Comparison of ENCODE assay signal across 8 cellular contexts in the genomic region with DNA sequence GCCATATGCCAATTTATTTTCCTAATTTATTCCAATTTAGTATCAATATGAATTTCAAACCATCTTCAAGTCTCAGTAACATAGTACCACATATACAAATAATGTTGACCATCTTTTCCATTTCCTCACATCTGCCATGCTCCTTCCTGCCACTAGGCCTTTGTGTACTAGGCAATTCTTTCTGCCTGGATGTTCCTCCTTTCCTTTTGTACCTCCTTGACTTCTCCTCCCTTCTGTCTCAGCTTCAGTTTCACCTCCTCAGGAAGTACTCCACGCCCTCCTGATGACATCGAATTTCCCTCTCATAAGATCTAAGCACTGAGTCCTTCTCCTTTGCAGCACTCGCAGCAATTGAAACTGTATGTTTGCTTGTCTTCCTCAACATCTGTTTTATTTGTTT. TPM values are rescaled to one million over a fixed set of nuclear protein-coding genes. Genes with fewer than 3 reads are reported as not detected.
DNase-seq lines count a peak whose midpoint lies in the region; ATAC-seq and TF ChIP-seq lines count a peak whose summit lies in the region.
"Had no signal": no experiment of that assay in that cellular context is flagged by ENCODE, and none has a peak within 500 bp of the region (broad histone marks: within the 10 kb centered on the region; RNA-seq: fewer than 3 reads in every experiment).

No MANE protein-coding gene starts in this region.

- TF ChIP-seq CTCF in H9 (conservative IDR thresholded peaks at IDR 0.05), result peak; percentile 51
- TF ChIP-seq CTCF in heart left ventricle (IDR thresholded peaks at IDR 0.05), result peak in 9 of 12 donors; percentile 19 to 47 (median 32)
- TF ChIP-seq CTCF in suprapubic skin (IDR thresholded peaks at IDR 0.05), result peak in 1 of 2 donors; percentile 8

- H3K27ac Mint-ChIP-seq in H9, result no peak overlapping the region

- no peaks in the 10 kb centered on the region for H3K23me2 ChIP-seq in H9 (ENCODE audit: insufficient read length, low read depth, low read length, poor library complexity, severe bottlenecking)

- no peak overlapping the region for H3K14ac ChIP-seq in H9 (ENCODE audit: insufficient read depth, low read length)
- no peak overlapping the region for H3K14ac ChIP-seq in mesenchymal stem cell (ENCODE audit: low read length in 2 of 2)

- no peaks in the 10 kb centered on the region for H3K9me3 Mint-ChIP-seq in H9

- H3K4me2 ChIP-seq in H9 (ENCODE audit: insufficient read depth, insufficient read length, low read length), result no peak overlapping the region
- H3K4me2 ChIP-seq in mesenchymal stem cell (ENCODE audit: low read length, poor library complexity, severe bottlenecking), result no peak overlapping the region

- no peaks in the 10 kb centered on the region for H3K36me3 ChIP-seq in heart left ventricle
- H3K36me3 ChIP-seq in suprapubic skin, result no peaks in the 10 kb centered on the region
- no peaks in the 10 kb centered on the region for H3K36me3 ChIP-seq in mesenchymal stem cell (ENCODE audit: control insufficient read depth in 1 of 2, insufficient read depth in 2 of 2, low read depth in 1 of 2, low read length in 2 of 2)

- H2AFZ ChIP-seq in H9 (ENCODE audit: low read length) (no peak overlapping the region), mesenchymal stem cell (ENCODE audit: low read depth, low read length) (no peak overlapping the region)

- H2BK12ac ChIP-seq in H9 (ENCODE audit: insufficient read length, low read depth, low read length) (no peak overlapping the region), mesenchymal stem cell (ENCODE audit: low read length in 2 of 2) (no peak overlapping the region)

- H3K4ac ChIP-seq in H9 (ENCODE audit: low read depth, low read length), result no peak overlapping the region
- H3K4ac ChIP-seq in mesenchymal stem cell (ENCODE audit: low read depth in 1 of 2, low read length in 2 of 2), result no peak overlapping the region

- H3K4me1 ChIP-seq in H9 (ENCODE audit: insufficient read depth, low read length), result peaks cover 4% of the 10 kb centered on the region; the same call in 1 of the 2 replicates
- H3K4me1 ChIP-seq in heart left ventricle, result peaks cover 9 to 97% (median 83%) of the 10 kb centered on the region in 12 donors
- peaks cover 45% of the 10 kb centered on the region for H3K4me1 ChIP-seq in suprapubic skin
- H3K4me1 ChIP-seq in mesenchymal stem cell (ENCODE audit: control insufficient read depth, insufficient read depth, low read depth, low read length), result no peaks in the 10 kb centered on the region

- TF ChIP-seq EP300 in suprapubic skin (IDR thresholded peaks at IDR 0.05), result no peak

- no peak overlapping the region for H4K5ac ChIP-seq in H9 (ENCODE audit: insufficient read length, low read depth, low read length)

- H3K18ac ChIP-seq in H9 (ENCODE audit: insufficient read length, low read depth, low read length), result no peak overlapping the region
- no peak overlapping the region for H3K18ac ChIP-seq in mesenchymal stem cell (ENCODE audit: low read depth in 1 of 2, low read length in 2 of 2)

- H4K20me1 ChIP-seq in H9 (ENCODE audit: control insufficient read depth, insufficient read depth, insufficient read length), result no peaks in the 10 kb centered on the region

- no peaks in the 10 kb centered on the region for H3K27me3 Mint-ChIP-seq in H9 (ENCODE audit: low read depth)

- no peak overlapping the region for H4K8ac ChIP-seq in H9 (replicated peaks; ENCODE audit: insufficient read length, low read depth, low read length)
- no peak overlapping the region for H4K8ac ChIP-seq in mesenchymal stem cell (ENCODE audit: low read length)

- H3K27ac ChIP-seq in H9 (ENCODE audit: insufficient read length, low read depth, low read length) (no peak overlapping the region), heart left ventricle (peak overlapping the region; percentile 62 to 88 (median 82)), suprapubic skin (peak overlapping the region; percentile 12), mesenchymal stem cell (ENCODE audit: low read length, poor library complexity, severe bottlenecking) (no peak overlapping the region)

- peaks cover 4 to 15% of the 10 kb centered on the region in 2 experiments for H3K4me1 Mint-ChIP-seq in H9

- H3K79me2 ChIP-seq in H9 (ENCODE audit: insufficient read depth, low read length), result no peaks in the 10 kb centered on the region

- H3K56ac ChIP-seq in H9 (ENCODE audit: insufficient read length, low read depth, low read length), result no peak overlapping the region

- no peaks in the 10 kb centered on the region for H3K79me1 ChIP-seq in H9 (ENCODE audit: insufficient read depth, low read depth, low read length, poor library complexity, severe bottlenecking)
- H3K79me1 ChIP-seq in mesenchymal stem cell (replicated peaks; ENCODE audit: low read length, poor library complexity, severe bottlenecking), result no peaks in the 10 kb centered on the region

- peak in 3 of 4 donors; percentile 2 to 38 (median 20) for ATAC-seq in heart left ventricle

- H3K4me3 Mint-ChIP-seq in H9, result no peak overlapping the region

- no peak overlapping the region for H4K91ac ChIP-seq in H9 (ENCODE audit: insufficient read length, low read depth, low read length)
- no peak overlapping the region for H4K91ac ChIP-seq in mesenchymal stem cell (ENCODE audit: low read length)

- TF ChIP-seq POLR2A in heart left ventricle (IDR thresholded peaks at IDR 0.05), result no peak
- TF ChIP-seq POLR2A in suprapubic skin (IDR thresholded peaks at IDR 0.05), result no peak

- H2BK15ac ChIP-seq in H9 (ENCODE audit: low read depth, low read length) (no peak overlapping the region), mesenchymal stem cell (ENCODE audit: low read depth, poor library complexity, severe bottlenecking) (no peak overlapping the region)

- H3K9me3 ChIP-seq in H9 (ENCODE audit: control insufficient read depth, low read depth, low read length), result no peaks in the 10 kb centered on the region
- H3K9me3 ChIP-seq in heart left ventricle, result no peaks in the 10 kb centered on the region
- no peaks in the 10 kb centered on the region for H3K9me3 ChIP-seq in suprapubic skin
- H3K9me3 ChIP-seq in mesenchymal stem cell (ENCODE audit: control insufficient read depth, low read length), result no peaks in the 10 kb centered on the region

- H3K36me3 Mint-ChIP-seq in H9 (ENCODE audit: insufficient read depth in 1 of 3, low read depth in 3 of 3), result no peaks in the 10 kb centered on the region

- H2BK120ac ChIP-seq in H9 (ENCODE audit: low read depth, low read length, poor library complexity, severe bottlenecking), result no peak overlapping the region
- no peak overlapping the region for H2BK120ac ChIP-seq in mesenchymal stem cell (ENCODE audit: low read depth, low read length)

- DNase-seq in H9 (no peak), SKM-1 (lab: John Stamatoyannopoulos, UW; ENCODE audit: unreplicated experiment) (peak; percentile 66), heart left ventricle (peak in 2 of 5 donors; percentile 29 to 47), suprapubic skin (ENCODE audit: low spot score in 2 of 2) (no peak), mesenchymal stem cell (no peak), HT-29 (ENCODE audit: low spot score) (no peak), A172 (ENCODE audit: low spot score) (no peak)
- DNase-seq: T-helper 9 cell had no signal

- H3K27me3 ChIP-seq in H9 (ENCODE audit: insufficient read depth, low read length) (no peaks in the 10 kb centered on the region), heart left ventricle (no peaks in the 10 kb centered on the region), suprapubic skin (no peaks in the 10 kb centered on the region), mesenchymal stem cell (ENCODE audit: control insufficient read depth in 1 of 2, insufficient read depth in 1 of 2, low read length in 2 of 2) (no peaks in the 10 kb centered on the region)

- WGBS in H9 (ENCODE audit: extremely low coverage, insufficient read length, low lambda C conversion rate), result no CpG with 5 or more reads among the region's 3 CpGs
- 53 to 68% (median 59%) methylated on average over 3 of the region's 3 CpGs for WGBS in heart left ventricle, 4 donors
- WGBS in suprapubic skin, result 68% methylated on average over 3 of the region's 3 CpGs
- WGBS in mesenchymal stem cell, result 91% methylated on average over 3 of the region's 3 CpGs

- no peak overlapping the region for H3K9ac ChIP-seq in H9 (ENCODE audit: extremely low read depth, insufficient read length, low read length)
- H3K9ac ChIP-seq in mesenchymal stem cell (ENCODE audit: low read length), result no peak overlapping the region

- intact Hi-C loops in heart left ventricle (cut with DNase I), result loop anchor here (2.0 to 10.0 kb wide), 6 partner anchors 42 to 97 kb away; partner anchors contain the start of gene MEF2C (in 5 of the 10)

- H3K23ac ChIP-seq in H9 (ENCODE audit: insufficient read length, low read depth, low read length) (no peak overlapping the region), mesenchymal stem cell (ENCODE audit: low read length in 2 of 2) (no peak overlapping the region)

- H2BK5ac ChIP-seq in H9 (ENCODE audit: insufficient read length, low read length), result no peak overlapping the region
- H2BK5ac ChIP-seq in mesenchymal stem cell (ENCODE audit: low read depth, low read length, poor library complexity, severe bottlenecking), result no peak overlapping the region

- peak overlapping the region in 1 of 12 donors; percentile 28 for H3K4me3 ChIP-seq in heart left ventricle
- no peak overlapping the region for H3K4me3 ChIP-seq in suprapubic skin
- no peak overlapping the region for H3K4me3 ChIP-seq in mesenchymal stem cell (ENCODE audit: insufficient read depth in 1 of 2, low read depth in 1 of 2, low read length in 2 of 2)

- no peak overlapping the region for H2BK20ac ChIP-seq in H9 (ENCODE audit: low read depth, low read length, poor library complexity, severe bottlenecking)

- no peak overlapping the region for H2AK5ac ChIP-seq in H9 (ENCODE audit: insufficient read length, low read length)
- no peak overlapping the region for H2AK5ac ChIP-seq in mesenchymal stem cell (ENCODE audit: low read length, severe bottlenecking)

- H3T11ph ChIP-seq in H9 (ENCODE audit: low read length), result no peak overlapping the region

RNA-seq across cellular contexts. Expression of gene MEF2C, which starts 53.9 kb away (rescaled TPM):
- 0.11 and 0.20 TPM in 2 replicates for total RNA-seq in H9 (2021)
- 10 to 100 TPM; 36.8 to 98.5 (median 58.6) TPM for total RNA-seq in heart left ventricle
- 10 to 100 TPM; 15.5 to 18.3 TPM for polyA plus RNA-seq in heart left ventricle
- total RNA-seq in suprapubic skin, result 10 to 100 TPM in 2 of 4 donors, 1 to 10 TPM in 2; 5.9 to 15.9 (median 10.1) TPM
- polyA plus RNA-seq in mesenchymal stem cell (2013, experiment 1 of 2), result 9.5 TPM
- polyA plus RNA-seq in mesenchymal stem cell (2013, experiment 2 of 2), result 9.4 TPM
- total RNA-seq in HT-29 (2014; rRNA removed; shearing (Covaris generic)), result 0.08 and 0.46 TPM in 2 replicates
- total RNA-seq in A172 (2014; rRNA removed; shearing (Covaris generic)), result 0.41 and 2.4 TPM in 2 replicates

Comparison
In these comparisons a context has a peak if more than half of its experiments do, and no peak if none do; other contexts are left out.
1. H3K27ac ChIP-seq: peak in heart left ventricle (12 of 12) and suprapubic skin (single experiment); none in H9 (single experiment) and mesenchymal stem cell (single experiment).